8 cellular contexts compared by ENCODE assay signal in the genomic region with DNA sequence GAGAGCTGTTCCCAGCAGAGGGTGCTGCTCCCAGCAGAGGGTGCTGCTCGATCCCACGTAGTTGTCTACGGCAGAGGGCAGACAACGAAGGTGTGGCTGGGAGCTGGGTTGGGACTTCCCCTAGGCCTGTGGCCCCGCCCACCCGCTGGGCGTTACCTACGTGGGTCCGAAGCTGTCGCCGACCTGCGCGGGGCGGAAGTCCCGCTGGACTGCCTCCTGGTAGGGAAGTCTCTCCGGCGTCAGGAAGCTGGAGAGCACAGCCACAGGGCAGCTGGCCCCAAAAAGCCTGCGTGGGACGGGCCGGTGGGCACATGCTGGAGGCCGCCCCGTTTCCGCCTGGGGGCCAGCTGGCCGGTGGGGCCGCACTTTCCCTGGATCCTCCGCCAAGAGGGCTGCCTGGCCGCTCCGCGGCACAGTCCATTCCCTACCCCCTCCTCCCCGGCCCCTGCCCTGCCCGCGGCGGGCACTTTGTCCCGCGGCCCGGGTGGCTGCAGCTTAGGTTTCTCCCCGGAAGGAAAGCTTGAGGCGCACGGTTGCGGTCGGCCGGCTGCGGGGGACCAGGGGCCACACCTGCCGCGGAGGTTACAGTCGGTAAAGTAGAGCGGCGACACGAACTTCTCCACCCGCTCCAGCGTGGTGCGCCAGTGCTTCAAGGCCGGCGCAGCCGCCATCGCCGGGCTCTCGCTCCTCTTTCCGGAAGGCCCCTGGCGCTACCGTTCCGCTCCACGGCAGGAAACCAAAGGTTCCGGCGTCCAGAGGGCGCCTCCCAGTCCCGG. TPM values are rescaled to one million over a fixed set of nuclear protein-coding genes. Genes with fewer than 3 reads are reported as not detected.
DNase-seq lines count a peak whose midpoint lies in the region; ATAC-seq lines count a peak whose summit lies in the region.

A gene (minus strand): TSS at position 695 of the 776 bp plus-strand sequence. CDS start 24 bp downstream, at position 671.

- ATAC-seq in GM19372 (IDR thresholded peaks at IDR 0.05; ENCODE audit: low read depth, unreplicated experiment) (peak; percentile 92), HG03558 (IDR thresholded peaks at IDR 0.05; ENCODE audit: extremely low read depth, unreplicated experiment) (peak; percentile 67), left lobe of liver (peak; percentile 92)

- DNase-seq in CD1c-positive myeloid dendritic cell (ENCODE audit: extremely low spot score) (peak; percentile 98), NCI-H748 (lab: John Stamatoyannopoulos, UW; ENCODE audit: unreplicated experiment) (peak; percentile 96), dedifferentiated amniotic fluid mesenchymal stem cell (ENCODE audit: extremely low spot score) (peak; percentile 87), left lobe of liver (ENCODE audit: low spot score) (peak; percentile 98)
- DNase-seq in activated CD4-positive, alpha-beta T cell treated with anti-CD3 and anti-CD28 coated beads, Interleukin-2, amount 50 U/mL, for 1 hour, result peak; percentile 89
- peak; percentile 89 for DNase-seq in stimulated activated CD4-positive, alpha-beta T cell treated with anti-CD3 and anti-CD28 coated beads, Interleukin-2, amount 100 ng/mL, for 4 hours (ENCODE audit: low read depth)

RNA-seq across cellular contexts. Expression of the gene that starts here (rescaled TPM):
- total RNA-seq in left lobe of liver, result 96.1 TPM

Comparison
In these comparisons a context has a peak if more than half of its experiments do, and no peak if none do; other contexts are left out.
1. Peak in every context shown above with its lines: DNase-seq and ATAC-seq.